In genomic region chr12:62813031-62813829, GRCh38 we compare ENCODE assay signal across 8 cellular contexts.
DNase-seq lines count a peak whose midpoint lies in the region; ATAC-seq and TF ChIP-seq lines count a peak whose summit lies in the region.

No MANE protein-coding gene starts in this region.

- H2AFZ ChIP-seq in PC-9: no peak overlapping the region; the same call in 1 of the 2 replicates

- intact Hi-C loops in PC-9 (cut with micrococcal nuclease; ENCODE audit: unreplicated experiment): loop anchor here (2.0 to 5.0 kb wide), 3 partner anchors 122 to 376 kb away; partner anchors contain the start of gene PPM1H
- intact Hi-C loops in sciatic nerve (cut with DNase I): no loop called here

- TF ChIP-seq CTCF in PC-9 (conservative IDR thresholded peaks at IDR 0.05): peak; percentile 64

- no peaks in the 10 kb centered on the region for H3K27me3 ChIP-seq in PC-9 (ENCODE audit: insufficient read depth, low read depth)

- no peaks in the 10 kb centered on the region for H4K20me1 ChIP-seq in PC-9 (ENCODE audit: insufficient read depth)

- no TSS peak for BruUV-seq in PC-9 (replicated peaks; lab: Mats Ljungman, UMichigan)

- no peaks in the 10 kb centered on the region for H3K9me3 ChIP-seq in PC-9 (ENCODE audit: insufficient read depth, low read depth)

- no peaks in the 10 kb centered on the region for H3K4me1 ChIP-seq in PC-9 (replicated peaks; ENCODE audit: insufficient read depth)

- H3K4me3 ChIP-seq in PC-9: no peak overlapping the region

- CTCF ChIA-PET in PC-9 (lab: Charles Lee): interaction anchor here (0.6 to 1.0 kb wide), 4 partner anchors 13 to 375 kb away, joined by 3 to 4 read pairs (median 3); partner anchors contain the start of gene PPM1H

- DNase-seq in NCI-H1436 (lab: John Stamatoyannopoulos, UW): peak; percentile 4
- DNase-seq in NCI-H1436 treated with DMSO at 0.1 percent for 48 hours (lab: John Stamatoyannopoulos, UW): no peak
- DNase-seq in PC-9: peak in 1 of 2 experiments; percentile 27
- peak in 39 of 58 donors; percentile 8 to 74 (median 34) for DNase-seq in anterior cingulate cortex (lab: John Stamatoyannopoulos, UW)
- peak; percentile 43 to 66 for DNase-seq in hippocampal formation (lab: John Stamatoyannopoulos, UW)
- peak; percentile 81 for DNase-seq in sciatic nerve (ENCODE audit: low spot score)

- H3K36me3 ChIP-seq in PC-9 (ENCODE audit: low read depth): no peaks in the 10 kb centered on the region

- no peaks in the 10 kb centered on the region for H3F3A ChIP-seq in PC-9 (ENCODE audit: insufficient read depth, low read depth)

- H3K4me2 ChIP-seq in PC-9: no peak overlapping the region; the same call in 1 of the 2 replicates

- no peak overlapping the region for H3K27ac ChIP-seq in PC-9

- peak; percentile 52 for ATAC-seq in HG02678 (IDR thresholded peaks at IDR 0.05; ENCODE audit: unreplicated experiment)
- ATAC-seq in sciatic nerve: peak; percentile 75
- ATAC-seq in HG03342 (IDR thresholded peaks at IDR 0.05; ENCODE audit: unreplicated experiment): no peak

- no peaks in the 10 kb centered on the region for H3K79me2 ChIP-seq in PC-9 (ENCODE audit: low read depth)

- no peaks in the 10 kb centered on the region for H3K9me2 ChIP-seq in PC-9 (ENCODE audit: insufficient read depth)

- POLR2A ChIA-PET in PC-9 (lab: Charles Lee; ENCODE audit: unreplicated experiment): no interaction called here
